In genomic region chr1:71311396-71311795, GRCh38 we compare ENCODE assay signal across 25 cellular contexts.
"Had no signal": no experiment of that assay in that cellular context is flagged by ENCODE, and none has a peak within 500 bp of the region (broad histone marks: within the 10 kb centered on the region; RNA-seq: fewer than 3 reads in every experiment).

No MANE protein-coding gene starts in this region.

- H3K4me1 ChIP-seq: foreskin keratinocyte, parathyroid adenoma, spleen, upper lobe of left lung had no signal

- H2AFZ ChIP-seq: parathyroid adenoma had no signal

- H3K27me3 ChIP-seq: foreskin keratinocyte, spleen, upper lobe of left lung had no signal

- H3K36me3 ChIP-seq: spleen, thoracic aorta, upper lobe of left lung had no signal

- FAIRE-seq: bronchial epithelial cell, kidney had no signal

- H3K27ac ChIP-seq: foreskin keratinocyte, parathyroid adenoma, spleen, thoracic aorta, upper lobe of left lung had no signal

- H3K79me2 ChIP-seq: parathyroid adenoma had no signal

- ATAC-seq: activated CD4-positive, alpha-beta T cell treated with anti-CD3 and anti-CD28 coated beads for 36 hours; activated T-helper 17 cell treated with anti-CD3 and anti-CD28 coated beads, Interleukin-2, amount 50 U/mL, for 72 hours; esophagus mucosa; foreskin keratinocyte; left lobe of liver; sciatic nerve; stimulated activated naive B cell treated with anti-CD40 and anti-IgM and Interleukin-4, amounts not matched to agents 10 μg/mL and 1 μg/mL and 100 μg/mL, for 72 hours; T-helper 17 cell; WTC11 had no signal

- H3K36me3 Mint-ChIP-seq: activated naive CD8-positive, alpha-beta T cell treated with anti-CD3 and anti-CD28 coated beads, Interleukin-2, amount 10 ng/mL, durations not matched to agents 7 days and 5 days; stimulated activated naive B cell treated with anti-CD40 and anti-IgM and Interleukin-4, amounts not matched to agents 10 μg/mL and 1 μg/mL and 100 μg/mL, for 72 hours had no signal

- H3K4me1 Mint-ChIP-seq: activated CD4-positive, alpha-beta T cell treated with anti-CD3 and anti-CD28 coated beads for 36 hours; activated naive CD8-positive, alpha-beta T cell treated with anti-CD3 and anti-CD28 coated beads, Interleukin-2, amount 10 ng/mL, durations not matched to agents 7 days and 5 days; activated T-helper 17 cell treated with anti-CD3 and anti-CD28 coated beads, Interleukin-2, amount 50 U/mL, for 72 hours; nephron; stimulated activated naive B cell treated with anti-CD40 and anti-IgM and Interleukin-4, amounts not matched to agents 10 μg/mL and 1 μg/mL and 100 μg/mL, for 72 hours; T-helper 17 cell had no signal

- H3K9me3 ChIP-seq: thoracic aorta had no signal

- DNase-seq: activated CD4-positive, alpha-beta T cell treated with anti-CD3 and anti-CD28 coated beads for 36 hours; activated CD4-positive, alpha-beta T cell treated with anti-CD3 and anti-CD28 coated beads, Interleukin-2, amount 50 U/mL, for 48 hours; activated naive CD4-positive, alpha-beta T cell; activated naive CD8-positive, alpha-beta T cell treated with anti-CD3 and anti-CD28 coated beads, Interleukin-2, amount 10 ng/mL, durations not matched to agents 7 days and 5 days; aorta; cerebellar nuclear complex; cortex of kidney; effector CD4-positive, alpha-beta T cell; foreskin keratinocyte; hypothalamus; kidney; spleen; stimulated activated naive B cell treated with anti-CD40 and anti-IgM and Interleukin-4, amounts not matched to agents 10 μg/mL and 1 μg/mL and 100 μg/mL, for 72 hours; T-helper 17 cell; upper lobe of left lung had no signal

- H3K27ac Mint-ChIP-seq: activated CD4-positive, alpha-beta T cell treated with anti-CD3 and anti-CD28 coated beads for 36 hours; activated naive CD8-positive, alpha-beta T cell treated with anti-CD3 and anti-CD28 coated beads, Interleukin-2, amount 10 ng/mL, durations not matched to agents 7 days and 5 days; activated T-helper 17 cell treated with anti-CD3 and anti-CD28 coated beads, Interleukin-2, amount 50 U/mL, for 72 hours; nephron; stimulated activated naive B cell treated with anti-CD40 and anti-IgM and Interleukin-4, amounts not matched to agents 10 μg/mL and 1 μg/mL and 100 μg/mL, for 72 hours; T-helper 17 cell; WTC11 had no signal

- H3K4me3 Mint-ChIP-seq: activated CD4-positive, alpha-beta T cell treated with anti-CD3 and anti-CD28 coated beads for 36 hours; activated naive CD8-positive, alpha-beta T cell treated with anti-CD3 and anti-CD28 coated beads, Interleukin-2, amount 10 ng/mL, durations not matched to agents 7 days and 5 days; activated T-helper 17 cell treated with anti-CD3 and anti-CD28 coated beads, Interleukin-2, amount 50 U/mL, for 72 hours; nephron; stimulated activated naive B cell treated with anti-CD40 and anti-IgM and Interleukin-4, amounts not matched to agents 10 μg/mL and 1 μg/mL and 100 μg/mL, for 72 hours; T-helper 17 cell; WTC11 had no signal

- H3K4me3 ChIP-seq: lung, spleen, thoracic aorta, upper lobe of left lung had no signal

- H3K27me3 Mint-ChIP-seq: activated CD4-positive, alpha-beta T cell treated with anti-CD3 and anti-CD28 coated beads for 36 hours; activated naive CD8-positive, alpha-beta T cell treated with anti-CD3 and anti-CD28 coated beads, Interleukin-2, amount 10 ng/mL, durations not matched to agents 7 days and 5 days; activated T-helper 17 cell treated with anti-CD3 and anti-CD28 coated beads, Interleukin-2, amount 50 U/mL, for 72 hours; stimulated activated naive B cell treated with anti-CD40 and anti-IgM and Interleukin-4, amounts not matched to agents 10 μg/mL and 1 μg/mL and 100 μg/mL, for 72 hours; T-helper 17 cell had no signal

- H3K9ac ChIP-seq: parathyroid adenoma had no signal
